Comparison of ENCODE assay signal across 9 cellular contexts in the genomic region with DNA sequence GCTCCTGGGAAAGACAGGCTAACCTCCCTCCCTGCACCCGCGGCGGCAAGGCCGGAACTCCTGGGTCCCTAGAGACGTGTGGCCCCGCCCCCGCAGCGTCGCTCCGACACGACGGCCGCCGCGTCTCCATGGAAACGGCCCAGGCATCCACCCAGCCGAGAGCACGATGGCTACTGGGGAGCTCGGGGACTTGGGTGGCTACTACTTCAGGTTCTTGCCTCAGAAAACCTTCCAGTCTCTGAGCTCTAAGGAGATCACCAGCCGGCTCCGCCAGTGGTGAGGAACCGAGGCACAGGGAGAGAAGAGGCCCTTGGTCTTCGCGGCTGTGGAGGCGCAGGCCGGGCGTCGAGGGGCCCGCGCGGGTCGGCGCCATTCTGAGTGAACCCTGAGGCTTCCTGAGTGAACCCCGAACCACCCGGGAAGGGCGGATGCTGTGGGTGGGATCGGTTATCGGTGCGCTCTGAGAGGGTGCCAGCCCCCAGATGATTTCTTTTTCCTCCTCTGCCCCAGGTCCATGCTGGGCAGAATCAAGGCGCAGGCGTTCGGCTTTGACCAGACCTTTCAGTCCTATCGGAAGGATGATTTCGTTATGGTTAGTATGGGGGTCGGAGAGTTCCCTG. TPM values are rescaled to one million over a fixed set of nuclear protein-coding genes. Genes with fewer than 3 reads are reported as not detected.
A peak's percentile ranks its signal among the peaks of the same experiment; 100 is the strongest.
DNase-seq lines count a peak whose midpoint lies in the region; ATAC-seq and TF ChIP-seq lines count a peak whose summit lies in the region.
"Had no signal": no experiment of that assay in that cellular context is flagged by ENCODE, and none has a peak within 500 bp of the region (broad histone marks: within the 10 kb centered on the region; RNA-seq: fewer than 3 reads in every experiment).

A gene (plus strand): TSS at position 133 of the 620 bp plus-strand sequence. CDS start 34 bp downstream, at position 167.

- H2BK12ac ChIP-seq in trophoblast cell (ENCODE audit: low read length) = peak within 1 kb of the TSS; percentile 27

- H2BK120ac ChIP-seq in trophoblast cell (ENCODE audit: insufficient read depth, low read length, poor library complexity) = peak within 1 kb of the TSS; percentile 25

- H3K18ac ChIP-seq in trophoblast cell (ENCODE audit: low read length) = peak within 1 kb of the TSS; percentile 37

- H3K4me1 ChIP-seq in right atrium auricular region = no peaks in the 10 kb centered on the region
- H3K4me1 ChIP-seq in trophoblast cell (ENCODE audit: control insufficient read depth in 1 of 2, insufficient read depth in 2 of 2, low read length in 2 of 2) = no peaks in the 10 kb centered on the region
- H3K4me1 ChIP-seq in aorta (ENCODE audit: control insufficient read depth in 1 of 2, insufficient read depth in 2 of 2, low read length in 2 of 2) = no peaks in the 10 kb centered on the region

- TF ChIP-seq CTCF in right atrium auricular region (IDR thresholded peaks at IDR 0.05) = no peak

- H4K12ac ChIP-seq in trophoblast cell (ENCODE audit: low read depth, low read length) = no peak within 1 kb of the TSS

- ATAC-seq in aorta (ENCODE audit: low FRiP score) (peak; percentile 96), GM21423 (IDR thresholded peaks at IDR 0.05; ENCODE audit: unreplicated experiment) (no peak)

- no peak within 1 kb of the TSS for H2BK5ac ChIP-seq in trophoblast cell (ENCODE audit: low read depth, low read length, poor library complexity)

- H3K36me3 ChIP-seq in right atrium auricular region (no peaks in the 10 kb centered on the region), trophoblast cell (ENCODE audit: control insufficient read depth in 1 of 2, insufficient read depth in 2 of 2, low read length in 2 of 2) (no peaks in the 10 kb centered on the region), aorta (ENCODE audit: control insufficient read depth in 1 of 2, insufficient read depth in 2 of 2, low read length in 1 of 2) (no peaks in the 10 kb centered on the region)

- no peak within 1 kb of the TSS for H3K14ac ChIP-seq in trophoblast cell (ENCODE audit: low read length)

- H4K8ac ChIP-seq in trophoblast cell (ENCODE audit: low read depth, low read length) = peak within 1 kb of the TSS; percentile 74

- WGBS in trophoblast cell (ENCODE audit: extremely low coverage, insufficient coverage, insufficient read length) = no CpG with 5 or more reads among the region's 45 CpGs
- 0 to 1% methylated on average over 45 of the region's 45 CpGs for WGBS in aorta, 2 donors

- H2AFZ ChIP-seq in trophoblast cell (ENCODE audit: insufficient read depth, low read length, poor library complexity) = peak within 1 kb of the TSS; percentile 57

- peak within 1 kb of the TSS; percentile 32 for H4K91ac ChIP-seq in trophoblast cell (ENCODE audit: low read depth, low read length)

- intact Hi-C loops in aorta (cut with DNase I) = loop anchor here (2.0 to 10.0 kb wide), 2 partner anchors 63 to 177 kb away; a partner anchor contains a TSS

- no peaks in the 10 kb centered on the region for H3K79me2 ChIP-seq in trophoblast cell (ENCODE audit: control insufficient read depth, insufficient read depth, low read length, poor library complexity)

- peaks cover 3% of the 10 kb centered on the region for H3K79me1 ChIP-seq in trophoblast cell (ENCODE audit: low read length)

- H3K27me3 ChIP-seq in right atrium auricular region (peaks cover 0 to 12% of the 10 kb centered on the region in 2 donors), trophoblast cell (ENCODE audit: insufficient read depth, low read length) (no peaks in the 10 kb centered on the region), aorta (ENCODE audit: control insufficient read depth in 1 of 2, insufficient read depth in 2 of 2, low read length in 1 of 2) (no peaks in the 10 kb centered on the region)

- H3K4me3 ChIP-seq in right atrium auricular region (peak within 1 kb of the TSS; percentile 50 to 55), trophoblast cell (ENCODE audit: low read depth, low read length) (peak within 1 kb of the TSS; percentile 65), aorta (ENCODE audit: low read length in 2 of 2) (peak within 1 kb of the TSS; percentile 56 to 86)

- no peak within 1 kb of the TSS for H3K23ac ChIP-seq in trophoblast cell (ENCODE audit: low read length)

- no peak within 1 kb of the TSS for H2AK5ac ChIP-seq in trophoblast cell (ENCODE audit: low read length)

- H3K9me3 ChIP-seq in right atrium auricular region (no peaks in the 10 kb centered on the region), trophoblast cell (ENCODE audit: insufficient read depth, low read depth, low read length) (no peaks in the 10 kb centered on the region), aorta (ENCODE audit: control insufficient read depth, low read length) (no peaks in the 10 kb centered on the region)

- peak within 1 kb of the TSS; percentile 25 for H3K4ac ChIP-seq in trophoblast cell (ENCODE audit: low read depth, low read length)

- peak within 1 kb of the TSS; percentile 66 for H3K27ac ChIP-seq in right atrium auricular region
- H3K27ac ChIP-seq in trophoblast cell (ENCODE audit: low read depth, low read length) = no peak within 1 kb of the TSS
- peak within 1 kb of the TSS; percentile 3 to 87 for H3K27ac ChIP-seq in aorta (ENCODE audit: low read depth in 1 of 2, low read length in 2 of 2)
- H3K27ac ChIP-seq: KMS-11 had no signal

- DNase-seq in DMS53 treated with DMSO at 0.1 percent for 48 hours (lab: John Stamatoyannopoulos, UW; ENCODE audit: unreplicated experiment) (peak; percentile 76), HK-2 (ENCODE audit: unreplicated experiment) (peak; percentile 73), SK-N-DZ (ENCODE audit: low spot score) (peak; percentile 62), amygdala (lab: John Stamatoyannopoulos, UW) (peak in 48 of 56 donors; percentile 1 to 64 (median 28)), right atrium auricular region (ENCODE audit: low spot score) (peak; percentile 89), trophoblast cell (peak in 1 of 2 donors; percentile 46), aorta (peak; percentile 96 to 99)

- H3K4me2 ChIP-seq in trophoblast cell (ENCODE audit: low read length) = peak within 1 kb of the TSS; percentile 92
- H3K4me2 ChIP-seq: KMS-11 had no signal

- H3K9ac ChIP-seq in trophoblast cell (ENCODE audit: low read length) = no peak within 1 kb of the TSS
- H3K9ac ChIP-seq: KMS-11 had no signal

RNA-seq across cellular contexts. Expression of the gene that starts here (rescaled TPM):
- polyA plus RNA-seq in SK-N-DZ (2014; cell fraction: cytosol; rRNA removed) = not detected in 2 replicates
- not detected in 2 replicates for polyA plus RNA-seq in SK-N-DZ (2014; cell fraction: nucleus; rRNA removed)
- 1 to 10 TPM; 1.8 to 5.4 TPM for total RNA-seq in right atrium auricular region
- polyA plus RNA-seq in trophoblast cell (2013) = 0.42 and 0.44 TPM in 2 replicates
- 1 to 10 TPM; 3.2 to 5.4 TPM for total RNA-seq in aorta
- 1 to 10 TPM; 2.3 to 2.6 TPM for polyA plus RNA-seq in aorta
